ENCODE assay signal across 1 cellular context in genomic region chr4:113160548-113160947, GRCh38.
TF ChIP-seq lines count a peak whose summit lies in the region.

No MANE protein-coding gene starts in this region.

TF ChIP-seq in WTC11, 78 proteins besides CTCF, POLR2A, EP300 and RAD21 (continued from another document):
- TF ChIP-seq, protein P1, sequence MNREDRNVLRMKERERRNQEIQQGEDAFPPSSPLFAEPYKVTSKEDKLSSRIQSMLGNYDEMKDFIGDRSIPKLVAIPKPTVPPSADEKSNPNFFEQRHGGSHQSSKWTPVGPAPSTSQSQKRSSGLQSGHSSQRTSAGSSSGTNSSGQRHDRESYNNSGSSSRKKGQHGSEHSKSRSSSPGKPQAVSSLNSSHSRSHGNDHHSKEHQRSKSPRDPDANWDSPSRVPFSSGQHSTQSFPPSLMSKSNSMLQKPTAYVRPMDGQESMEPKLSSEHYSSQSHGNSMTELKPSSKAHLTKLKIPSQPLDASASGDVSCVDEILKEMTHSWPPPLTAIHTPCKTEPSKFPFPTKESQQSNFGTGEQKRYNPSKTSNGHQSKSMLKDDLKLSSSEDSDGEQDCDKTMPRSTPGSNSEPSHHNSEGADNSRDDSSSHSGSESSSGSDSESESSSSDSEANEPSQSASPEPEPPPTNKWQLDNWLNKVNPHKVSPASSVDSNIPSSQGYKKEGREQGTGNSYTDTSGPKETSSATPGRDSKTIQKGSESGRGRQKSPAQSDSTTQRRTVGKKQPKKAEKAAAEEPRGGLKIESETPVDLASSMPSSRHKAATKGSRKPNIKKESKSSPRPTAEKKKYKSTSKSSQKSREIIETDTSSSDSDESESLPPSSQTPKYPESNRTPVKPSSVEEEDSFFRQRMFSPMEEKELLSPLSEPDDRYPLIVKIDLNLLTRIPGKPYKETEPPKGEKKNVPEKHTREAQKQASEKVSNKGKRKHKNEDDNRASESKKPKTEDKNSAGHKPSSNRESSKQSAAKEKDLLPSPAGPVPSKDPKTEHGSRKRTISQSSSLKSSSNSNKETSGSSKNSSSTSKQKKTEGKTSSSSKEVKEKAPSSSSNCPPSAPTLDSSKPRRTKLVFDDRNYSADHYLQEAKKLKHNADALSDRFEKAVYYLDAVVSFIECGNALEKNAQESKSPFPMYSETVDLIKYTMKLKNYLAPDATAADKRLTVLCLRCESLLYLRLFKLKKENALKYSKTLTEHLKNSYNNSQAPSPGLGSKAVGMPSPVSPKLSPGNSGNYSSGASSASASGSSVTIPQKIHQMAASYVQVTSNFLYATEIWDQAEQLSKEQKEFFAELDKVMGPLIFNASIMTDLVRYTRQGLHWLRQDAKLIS (CRISPR knock-in tag; IDR thresholded peaks at IDR 0.05; ENCODE audit: borderline replicate concordance) = no peak
- TF ChIP-seq, protein P2, sequence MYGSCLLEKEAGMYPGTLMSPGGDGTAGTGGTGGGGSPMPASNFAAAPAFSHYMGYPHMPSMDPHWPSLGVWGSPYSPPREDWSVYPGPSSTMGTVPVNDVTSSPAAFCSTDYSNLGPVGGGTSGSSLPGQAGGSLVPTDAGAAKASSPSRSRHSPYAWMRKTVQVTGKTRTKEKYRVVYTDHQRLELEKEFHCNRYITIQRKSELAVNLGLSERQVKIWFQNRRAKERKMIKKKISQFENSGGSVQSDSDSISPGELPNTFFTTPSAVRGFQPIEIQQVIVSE (CRISPR knock-in tag; IDR thresholded peaks at IDR 0.05; ENCODE audit: borderline replicate concordance) = no peak
- TF ChIP-seq ZNF423 (CRISPR knock-in tag; IDR thresholded peaks at IDR 0.05) = no peak
